Comparison of ENCODE assay signal across 37 cellular contexts in genomic region chr1:248704556-248704955, GRCh38. TPM values are rescaled to one million over a fixed set of nuclear protein-coding genes. Genes with fewer than 3 reads are reported as not detected.
"Had no signal": no experiment of that assay in that cellular context is flagged by ENCODE, and none has a peak within 500 bp of the region (broad histone marks: within the 10 kb centered on the region; RNA-seq: fewer than 3 reads in every experiment).

No MANE protein-coding gene starts in this region.

- ATAC-seq: activated CD4-positive, alpha-beta T cell treated with anti-CD3 and anti-CD28 coated beads for 36 hours; activated CD8-positive, alpha-beta memory T cell treated with anti-CD3 and anti-CD28 coated beads, Interleukin-2, amount 10 ng/mL, durations not matched to agents 7 days and 5 days; activated CD8-positive, alpha-beta T cell treated with anti-CD3 and anti-CD28 coated beads, Interleukin-2, amount 10 ng/mL, durations not matched to agents 7 days and 5 days; activated naive CD8-positive, alpha-beta T cell treated with anti-CD3 and anti-CD28 coated beads, Interleukin-2, amount 50 U/mL, for 24 hours; body of pancreas; effector memory CD8-positive, alpha-beta T cell; gastroesophageal sphincter; heart right ventricle had no signal

- DNase-seq: activated CD4-positive, alpha-beta memory T cell treated with anti-CD3 and anti-CD28 coated beads for 36 hours; activated CD4-positive, alpha-beta T cell treated with anti-CD3 and anti-CD28 coated beads for 36 hours; activated CD4-positive, alpha-beta T cell treated with anti-CD3 and anti-CD28 coated beads, Interleukin-2, amount 10 ng/mL, durations not matched to agents 24 days and 14 days; activated CD4-positive, CD25-positive, alpha-beta regulatory T cell; activated CD4-positive, CD25-positive, alpha-beta regulatory T cell treated with anti-CD3 and anti-CD28 coated beads, Interleukin-2, amount 50 U/mL, for 72 hours; activated CD8-positive, alpha-beta memory T cell treated with anti-CD3 and anti-CD28 coated beads, Interleukin-2, amount 10 ng/mL, durations not matched to agents 7 days and 5 days; activated CD8-positive, alpha-beta memory T cell treated with anti-CD3 and anti-CD28 coated beads, Interleukin-2, amount 50 U/mL, for 4 hours; activated CD8-positive, alpha-beta T cell treated with anti-CD3 and anti-CD28 coated beads, Interleukin-2, amount 10 ng/mL, durations not matched to agents 7 days and 5 days; activated effector memory CD4-positive, alpha-beta T cell treated with anti-CD3 and anti-CD28 coated beads, Interleukin-2, amount 50 U/mL, for 16 hours; activated naive CD4-positive, alpha-beta T cell treated with anti-CD3 and anti-CD28 coated beads for 36 hours; activated naive CD8-positive, alpha-beta T cell treated with anti-CD3 and anti-CD28 coated beads for 36 hours; activated naive CD8-positive, alpha-beta T cell treated with anti-CD3 and anti-CD28 coated beads, Interleukin-2, amount 50 U/mL, for 24 hours; activated T-cell treated with anti-CD3 and anti-CD28 coated beads, Interleukin-2, amount 50 U/mL, for 1 hour; activated T-cell treated with anti-CD3 and anti-CD28 coated beads, Interleukin-2, amount 50 U/mL, for 48 hours; adrenal gland; amygdala; aorta; body of pancreas; caudate nucleus; cortex of kidney; dermis blood vessel endothelial cell; effector CD4-positive, alpha-beta T cell; effector memory CD8-positive, alpha-beta T cell; esophagus squamous epithelium; foreskin melanocyte; heart right ventricle; T-helper 2 cell had no signal

- H3K27me3 ChIP-seq: adrenal gland, body of pancreas, esophagus squamous epithelium had no signal

- H3K9me3 ChIP-seq: adrenal gland, body of pancreas, esophagus squamous epithelium, gastroesophageal sphincter, heart right ventricle had no signal

- H3K4me3 ChIP-seq: adrenal gland, body of pancreas, esophagus squamous epithelium, gastroesophageal sphincter, heart right ventricle had no signal

- H3K4me1 ChIP-seq: adrenal gland, body of pancreas, esophagus squamous epithelium, gastroesophageal sphincter had no signal

- H3K36me3 ChIP-seq: adrenal gland, esophagus squamous epithelium, gastroesophageal sphincter, heart right ventricle had no signal

- H3K27ac ChIP-seq: adrenal gland, body of pancreas, epithelial cell of prostate, esophagus squamous epithelium, gastroesophageal sphincter, heart right ventricle had no signal

RNA-seq across cellular contexts. Expression of gene OR14I1, which starts 2.0 kb away (rescaled TPM):
- total RNA-seq: activated CD4-positive, alpha-beta memory T cell treated with anti-CD3 and anti-CD28 coated beads for 36 hours; activated CD4-positive, alpha-beta T cell treated with anti-CD3 and anti-CD28 coated beads for 36 hours; activated CD4-positive, alpha-beta T cell treated with anti-CD3 and anti-CD28 coated beads, Interleukin-2, amount 10 ng/mL, durations not matched to agents 24 days and 14 days; activated CD8-positive, alpha-beta memory T cell treated with anti-CD3 and anti-CD28 coated beads for 36 hours; activated CD8-positive, alpha-beta memory T cell treated with anti-CD3 and anti-CD28 coated beads, Interleukin-2, amount 10 ng/mL, durations not matched to agents 7 days and 5 days; activated CD8-positive, alpha-beta T cell treated with anti-CD3 and anti-CD28 coated beads, Interleukin-2, amount 10 ng/mL, durations not matched to agents 7 days and 5 days; activated naive CD4-positive, alpha-beta T cell treated with anti-CD3 and anti-CD28 coated beads for 36 hours; activated naive CD8-positive, alpha-beta T cell treated with anti-CD3 and anti-CD28 coated beads for 36 hours; activated T-helper 1 cell treated with anti-CD3 and anti-CD28 coated beads, Interleukin-12 subunit alpha, Interleukin-12 subunit beta, Interleukin-2, Interleukin-4 antibody, amounts not matched to agents 30 ng/mL and 10 ng/mL and 1 ng/mL, durations not matched to agents 14 hours and 24 hours and 36 hours; activated T-helper 2 cell treated with anti-CD3 and anti-CD28 coated beads, Interferon-gamma antibody, Interleukin-2, Interleukin-4, amounts not matched to agents 10 μg/mL and 5 μg/mL and 100 μg/mL, durations not matched to agents 14 hours and 24 hours and 36 hours; adrenal gland; aorta; body of pancreas; chondrocyte; dermis blood vessel endothelial cell; endothelial cell of umbilical vein; esophagus squamous epithelium; fibroblast of lung; fibroblast of villous mesenchyme; gastroesophageal sphincter; glomerular endothelial cell; heart right ventricle had no signal

RNA-seq across cellular contexts. Expression of gene OR2T27, which starts 49.2 kb away (rescaled TPM):
- total RNA-seq: activated CD4-positive, alpha-beta memory T cell treated with anti-CD3 and anti-CD28 coated beads for 36 hours; activated CD4-positive, alpha-beta T cell treated with anti-CD3 and anti-CD28 coated beads for 36 hours; activated CD4-positive, alpha-beta T cell treated with anti-CD3 and anti-CD28 coated beads, Interleukin-2, amount 10 ng/mL, durations not matched to agents 24 days and 14 days; activated CD8-positive, alpha-beta memory T cell treated with anti-CD3 and anti-CD28 coated beads for 36 hours; activated CD8-positive, alpha-beta memory T cell treated with anti-CD3 and anti-CD28 coated beads, Interleukin-2, amount 10 ng/mL, durations not matched to agents 7 days and 5 days; activated CD8-positive, alpha-beta T cell treated with anti-CD3 and anti-CD28 coated beads, Interleukin-2, amount 10 ng/mL, durations not matched to agents 7 days and 5 days; activated naive CD4-positive, alpha-beta T cell treated with anti-CD3 and anti-CD28 coated beads for 36 hours; activated naive CD8-positive, alpha-beta T cell treated with anti-CD3 and anti-CD28 coated beads for 36 hours; activated T-helper 1 cell treated with anti-CD3 and anti-CD28 coated beads, Interleukin-12 subunit alpha, Interleukin-12 subunit beta, Interleukin-2, Interleukin-4 antibody, amounts not matched to agents 30 ng/mL and 10 ng/mL and 1 ng/mL, durations not matched to agents 14 hours and 24 hours and 36 hours; activated T-helper 2 cell treated with anti-CD3 and anti-CD28 coated beads, Interferon-gamma antibody, Interleukin-2, Interleukin-4, amounts not matched to agents 10 μg/mL and 5 μg/mL and 100 μg/mL, durations not matched to agents 14 hours and 24 hours and 36 hours; adrenal gland; aorta; body of pancreas; chondrocyte; dermis blood vessel endothelial cell; endothelial cell of umbilical vein; esophagus squamous epithelium; fibroblast of lung; fibroblast of villous mesenchyme; gastroesophageal sphincter; glomerular endothelial cell; heart right ventricle had no signal

RNA-seq across cellular contexts. Expression of gene LYPD8, which starts 51.0 kb away (rescaled TPM):
- total RNA-seq: activated CD4-positive, alpha-beta memory T cell treated with anti-CD3 and anti-CD28 coated beads for 36 hours; activated CD4-positive, alpha-beta T cell treated with anti-CD3 and anti-CD28 coated beads for 36 hours; activated CD4-positive, alpha-beta T cell treated with anti-CD3 and anti-CD28 coated beads, Interleukin-2, amount 10 ng/mL, durations not matched to agents 24 days and 14 days; activated CD8-positive, alpha-beta memory T cell treated with anti-CD3 and anti-CD28 coated beads for 36 hours; activated CD8-positive, alpha-beta memory T cell treated with anti-CD3 and anti-CD28 coated beads, Interleukin-2, amount 10 ng/mL, durations not matched to agents 7 days and 5 days; activated CD8-positive, alpha-beta T cell treated with anti-CD3 and anti-CD28 coated beads, Interleukin-2, amount 10 ng/mL, durations not matched to agents 7 days and 5 days; activated naive CD4-positive, alpha-beta T cell treated with anti-CD3 and anti-CD28 coated beads for 36 hours; activated naive CD8-positive, alpha-beta T cell treated with anti-CD3 and anti-CD28 coated beads for 36 hours; activated T-helper 1 cell treated with anti-CD3 and anti-CD28 coated beads, Interleukin-12 subunit alpha, Interleukin-12 subunit beta, Interleukin-2, Interleukin-4 antibody, amounts not matched to agents 30 ng/mL and 10 ng/mL and 1 ng/mL, durations not matched to agents 14 hours and 24 hours and 36 hours; activated T-helper 2 cell treated with anti-CD3 and anti-CD28 coated beads, Interferon-gamma antibody, Interleukin-2, Interleukin-4, amounts not matched to agents 10 μg/mL and 5 μg/mL and 100 μg/mL, durations not matched to agents 14 hours and 24 hours and 36 hours; adrenal gland; aorta; body of pancreas; chondrocyte; endothelial cell of umbilical vein; esophagus squamous epithelium; fibroblast of villous mesenchyme; gastroesophageal sphincter; glomerular endothelial cell; heart right ventricle had no signal

RNA-seq across cellular contexts. Expression of gene OR2T35, which starts 59.5 kb away (rescaled TPM):
- total RNA-seq: activated CD4-positive, alpha-beta memory T cell treated with anti-CD3 and anti-CD28 coated beads for 36 hours; activated CD4-positive, alpha-beta T cell treated with anti-CD3 and anti-CD28 coated beads for 36 hours; activated CD4-positive, alpha-beta T cell treated with anti-CD3 and anti-CD28 coated beads, Interleukin-2, amount 10 ng/mL, durations not matched to agents 24 days and 14 days; activated CD8-positive, alpha-beta memory T cell treated with anti-CD3 and anti-CD28 coated beads for 36 hours; activated CD8-positive, alpha-beta memory T cell treated with anti-CD3 and anti-CD28 coated beads, Interleukin-2, amount 10 ng/mL, durations not matched to agents 7 days and 5 days; activated CD8-positive, alpha-beta T cell treated with anti-CD3 and anti-CD28 coated beads, Interleukin-2, amount 10 ng/mL, durations not matched to agents 7 days and 5 days; activated naive CD4-positive, alpha-beta T cell treated with anti-CD3 and anti-CD28 coated beads for 36 hours; activated naive CD8-positive, alpha-beta T cell treated with anti-CD3 and anti-CD28 coated beads for 36 hours; activated T-helper 1 cell treated with anti-CD3 and anti-CD28 coated beads, Interleukin-12 subunit alpha, Interleukin-12 subunit beta, Interleukin-2, Interleukin-4 antibody, amounts not matched to agents 30 ng/mL and 10 ng/mL and 1 ng/mL, durations not matched to agents 14 hours and 24 hours and 36 hours; activated T-helper 2 cell treated with anti-CD3 and anti-CD28 coated beads, Interferon-gamma antibody, Interleukin-2, Interleukin-4, amounts not matched to agents 10 μg/mL and 5 μg/mL and 100 μg/mL, durations not matched to agents 14 hours and 24 hours and 36 hours; adrenal gland; aorta; body of pancreas; chondrocyte; dermis blood vessel endothelial cell; endothelial cell of umbilical vein; esophagus squamous epithelium; fibroblast of lung; fibroblast of villous mesenchyme; gastroesophageal sphincter; glomerular endothelial cell; heart right ventricle had no signal
